Comparison of ENCODE assay signal across 9 cellular contexts in the genomic region with DNA sequence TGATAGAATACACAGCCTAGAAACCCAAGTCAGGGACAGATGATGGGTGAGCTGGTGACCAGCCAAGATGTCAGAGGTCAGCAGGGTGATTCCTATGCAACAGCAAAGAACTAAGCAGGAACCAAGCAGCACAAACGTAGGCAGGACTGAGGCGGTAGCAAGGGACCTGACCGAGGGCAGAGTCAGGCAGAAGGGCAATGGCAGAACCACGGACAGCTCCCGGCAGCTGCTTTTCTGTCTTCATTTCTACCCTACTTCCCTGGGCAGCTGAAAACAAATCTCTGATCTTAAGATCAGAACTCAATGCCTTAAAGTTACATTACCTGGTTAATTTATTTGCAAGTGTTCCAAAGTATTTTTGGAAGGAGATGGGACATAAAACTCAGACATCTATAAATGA.
A peak's percentile ranks its signal among the peaks of the same experiment; 100 is the strongest.
DNase-seq lines count a peak whose midpoint lies in the region; ATAC-seq and TF ChIP-seq lines count a peak whose summit lies in the region.
"Had no signal": no experiment of that assay in that cellular context is flagged by ENCODE, and none has a peak within 500 bp of the region (broad histone marks: within the 10 kb centered on the region; RNA-seq: fewer than 3 reads in every experiment).

No MANE protein-coding gene starts in this region.

- TF ChIP-seq CTCF in MCF 10A (IDR thresholded peaks at IDR 0.05; ENCODE audit: unreplicated experiment) (no peak), breast epithelium (IDR thresholded peaks at IDR 0.05) (no peak), fibroblast of mammary gland (conservative IDR thresholded peaks at IDR 0.05; ENCODE audit: control insufficient read depth, insufficient read depth, low read depth, low read length) (no peak), upper lobe of right lung (IDR thresholded peaks at IDR 0.05) (no peak), type B pancreatic cell (conservative IDR thresholded peaks at IDR 0.05) (no peak)

- H3K27ac Mint-ChIP-seq in MCF 10A (ENCODE audit: low read depth, unreplicated experiment) = no peak overlapping the region
- H3K27ac Mint-ChIP-seq in type B pancreatic cell = no peak overlapping the region

- H3K27me3 ChIP-seq in breast epithelium = no peaks in the 10 kb centered on the region
- no peaks in the 10 kb centered on the region for H3K27me3 ChIP-seq in upper lobe of right lung
- H3K27me3 ChIP-seq: body of pancreas had no signal

- ATAC-seq in upper lobe of right lung (peak; percentile 13), HG02763 (IDR thresholded peaks at IDR 0.05; ENCODE audit: unreplicated experiment) (no peak)
- ATAC-seq: body of pancreas had no signal

- in situ Hi-C loops in SK-MEL-5 (cut with HindIII; ENCODE audit: low pct_unique_long_range_greater_than_20kb, low sequenced_read_pairs) = no loop called here

- H3K27ac ChIP-seq in breast epithelium = no peak overlapping the region
- H3K27ac ChIP-seq in upper lobe of right lung = no peak overlapping the region
- H3K27ac ChIP-seq: body of pancreas had no signal

- peaks cover 7 to 8% of the 10 kb centered on the region in 2 donors for H3K9me3 ChIP-seq in breast epithelium
- no peaks in the 10 kb centered on the region for H3K9me3 ChIP-seq in upper lobe of right lung

- H3K27me3 Mint-ChIP-seq in MCF 10A (ENCODE audit: insufficient read depth, unreplicated experiment) (no peaks in the 10 kb centered on the region), type B pancreatic cell (no peaks in the 10 kb centered on the region)

- H3K36me3 ChIP-seq in breast epithelium (no peaks in the 10 kb centered on the region), upper lobe of right lung (no peaks in the 10 kb centered on the region)

- POLR2A ChIA-PET in MCF 10A (lab: Yijun Ruan, JAX) = interaction anchor here (1.0 kb wide), 1 partner anchor 21 kb away, joined by 3 read pairs; no protein-coding TSS in a partner anchor

- H3K36me3 Mint-ChIP-seq in MCF 10A (ENCODE audit: insufficient read depth, unreplicated experiment) (no peaks in the 10 kb centered on the region), type B pancreatic cell (no peaks in the 10 kb centered on the region)

- H3K4me3 ChIP-seq in breast epithelium = no peak overlapping the region
- H3K4me3 ChIP-seq in fibroblast of mammary gland (ENCODE audit: control insufficient read depth, low read depth, low read length) = no peak overlapping the region
- no peak overlapping the region for H3K4me3 ChIP-seq in upper lobe of right lung
- H3K4me3 ChIP-seq: body of pancreas had no signal

- H3K4me1 ChIP-seq in breast epithelium = no peaks in the 10 kb centered on the region
- no peaks in the 10 kb centered on the region for H3K4me1 ChIP-seq in upper lobe of right lung
- H3K4me1 ChIP-seq: body of pancreas had no signal

- intact Hi-C loops in MCF 10A (cut with micrococcal nuclease) (no loop called here), breast epithelium (cut with DNase I; ENCODE audit: low total_unique reads) (no loop called here), upper lobe of right lung (cut with DNase I) (no loop called here)

- H3K9me3 Mint-ChIP-seq in MCF 10A (ENCODE audit: unreplicated experiment) (peaks cover 6% of the 10 kb centered on the region), type B pancreatic cell (no peaks in the 10 kb centered on the region)

- BruUV-seq in MCF 10A (replicated peaks; lab: Mats Ljungman, UMichigan) = no TSS peak

- CTCF ChIA-PET in MCF 10A (lab: Yijun Ruan, JAX) = no interaction called here

- H3K4me1 Mint-ChIP-seq in MCF 10A (ENCODE audit: insufficient read depth, unreplicated experiment) (no peaks in the 10 kb centered on the region), type B pancreatic cell (ENCODE audit: unreplicated experiment) (peaks cover 4% of the 10 kb centered on the region)

- DNase-seq in MCF 10A (ENCODE audit: unreplicated experiment) (peak; percentile 30), breast epithelium (ENCODE audit: low spot score in 2 of 2) (no peak), SK-MEL-5 (ENCODE audit: low read depth, low spot score) (peak; percentile 14), fibroblast of mammary gland (ENCODE audit: low read depth) (peak; percentile 26), upper lobe of right lung (no peak), type B pancreatic cell (ENCODE audit: extremely low spot score, unreplicated experiment) (no peak), NCI-H526 (lab: John Stamatoyannopoulos, UW) (no peak)

- no peak overlapping the region for H3K4me3 Mint-ChIP-seq in MCF 10A (ENCODE audit: unreplicated experiment)
- H3K4me3 Mint-ChIP-seq in type B pancreatic cell = no peak overlapping the region

- no peak for TF ChIP-seq POLR2A in breast epithelium (IDR thresholded peaks at IDR 0.05)

Comparison
In these comparisons a context has a peak if more than half of its experiments do, and no peak if none do; other contexts are left out.
1. DNase-seq: peak in MCF 10A (single experiment), SK-MEL-5 (single experiment) and fibroblast of mammary gland (single experiment); none in breast epithelium (0 of 2), upper lobe of right lung (single experiment), type B pancreatic cell (single experiment) and NCI-H526 (0 of 2).